Comparison of ENCODE assay signal across 21 cellular contexts in genomic region chr6:30804333-30804732, GRCh38.
"Had no signal": no experiment of that assay in that cellular context is flagged by ENCODE, and none has a peak within 500 bp of the region (broad histone marks: within the 10 kb centered on the region; RNA-seq: fewer than 3 reads in every experiment).

No MANE protein-coding gene starts in this region.

- H3K4me3 Mint-ChIP-seq: activated CD4-positive, alpha-beta memory T cell treated with anti-CD3 and anti-CD28 coated beads, Interleukin-2, amount 10 ng/mL, durations not matched to agents 7 days and 5 days; activated T-cell treated with anti-CD3 and anti-CD28 coated beads, Interleukin-2, amount 50 U/mL, for 4 hours; memory B cell; type B pancreatic cell had no signal

- H3K4me2 ChIP-seq: hepatocyte had no signal

- H3K27me3 Mint-ChIP-seq: type B pancreatic cell had no signal

- H3K9me3 ChIP-seq: mucosa of descending colon had no signal

- H3K79me2 ChIP-seq: hepatocyte had no signal

- ATAC-seq: activated T-cell treated with anti-CD3 and anti-CD28 coated beads, Interleukin-2, amount 50 U/mL, for 4 hours; mucosa of descending colon had no signal

- H3K27me3 ChIP-seq: cardiac muscle cell, dorsolateral prefrontal cortex, hepatocyte had no signal

- H3K4me1 Mint-ChIP-seq: naive B cell had no signal

- H2AFZ ChIP-seq: hepatocyte had no signal

- DNase-seq: activated CD4-positive, alpha-beta memory T cell treated with anti-CD3 and anti-CD28 coated beads, Interleukin-2, amount 10 ng/mL, durations not matched to agents 7 days and 5 days; activated CD4-positive, alpha-beta T cell treated with anti-CD3 and anti-CD28 coated beads for 1 hour; activated CD8-positive, alpha-beta memory T cell treated with anti-CD3 and anti-CD28 coated beads, Interleukin-2, amount 50 U/mL, for 4 hours; activated effector memory CD4-positive, alpha-beta T cell treated with anti-CD3 and anti-CD28 coated beads, Interleukin-2, amount 50 U/mL, for 16 hours; activated naive CD4-positive, alpha-beta T cell treated with anti-CD3 and anti-CD28 coated beads, Interleukin-2, amount 50 U/mL, for 16 hours; activated T-cell treated with anti-CD3 and anti-CD28 coated beads, Interleukin-2, amount 50 U/mL, for 4 hours; amygdala; dorsolateral prefrontal cortex; foreskin fibroblast; mucosa of descending colon; naive B cell; nucleus accumbens; stimulated activated naive CD4-positive, alpha-beta T cell treated with Interleukin-2 at 50 U/mL for 16 hours; SW 1271; T-helper 2 cell; WERI-Rb-1 had no signal

- H3K9me3 Mint-ChIP-seq: activated CD4-positive, alpha-beta memory T cell treated with anti-CD3 and anti-CD28 coated beads, Interleukin-2, amount 10 ng/mL, durations not matched to agents 7 days and 5 days; activated T-cell treated with anti-CD3 and anti-CD28 coated beads, Interleukin-2, amount 50 U/mL, for 4 hours; memory B cell; type B pancreatic cell had no signal

- H3K27ac ChIP-seq: cardiac muscle cell, dorsolateral prefrontal cortex, epithelial cell of prostate, hepatocyte, WERI-Rb-1 had no signal

- H3K27ac Mint-ChIP-seq: activated CD4-positive, alpha-beta memory T cell treated with anti-CD3 and anti-CD28 coated beads, Interleukin-2, amount 10 ng/mL, durations not matched to agents 7 days and 5 days; memory B cell; type B pancreatic cell had no signal

- H3K4me3 ChIP-seq: cardiac muscle cell, dorsolateral prefrontal cortex, hepatocyte, mucosa of descending colon had no signal

- H3K36me3 Mint-ChIP-seq: memory B cell, naive B cell, type B pancreatic cell had no signal

- H3K36me3 ChIP-seq: cardiac muscle cell, WERI-Rb-1 had no signal
